In the genomic region with DNA sequence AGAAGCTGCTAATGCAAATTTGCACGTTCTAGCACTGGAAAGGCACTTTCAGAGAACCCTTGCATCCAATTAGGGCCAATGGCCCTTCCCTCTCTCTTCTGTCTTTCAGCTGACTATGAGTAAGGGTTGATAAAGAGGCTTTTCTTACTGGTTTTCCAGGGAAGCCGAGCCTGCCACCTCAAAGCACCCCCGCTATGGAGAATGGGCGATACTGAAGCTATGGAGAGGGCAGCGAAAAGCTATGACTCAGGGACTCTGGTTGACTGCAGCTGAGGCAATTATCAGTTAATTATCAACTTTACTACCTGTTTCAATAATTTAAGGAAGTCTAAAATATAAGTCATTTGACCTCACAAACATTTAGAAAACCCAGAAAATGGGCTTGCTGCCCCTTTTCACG, we compare ENCODE assay signal across 29 cellular contexts.
A peak's percentile ranks its signal among the peaks of the same experiment; 100 is the strongest.
DNase-seq lines count a peak whose midpoint lies in the region; ATAC-seq lines count a peak whose summit lies in the region.
"Had no signal": no experiment of that assay in that cellular context is flagged by ENCODE, and none has a peak within 500 bp of the region (broad histone marks: within the 10 kb centered on the region; RNA-seq: fewer than 3 reads in every experiment).

No MANE protein-coding gene starts in this region.

- no peaks in the 10 kb centered on the region for H3K4me1 ChIP-seq in mesendoderm (ENCODE audit: control insufficient read depth, low read depth, low read length)
- H3K4me1 ChIP-seq: BLaER1, breast epithelium, lower lobe of right lung, transverse colon had no signal

- DNase-seq in DMS53 (lab: John Stamatoyannopoulos, UW) (peak; percentile 65), M059J (ENCODE audit: low read depth) (peak; percentile 17), glomerular visceral epithelial cell (ENCODE audit: extremely low spot score) (peak; percentile 94), mesendoderm (peak; percentile 47), medulla oblongata (ENCODE audit: extremely low spot score) (no peak), cerebellar cortex (ENCODE audit: low spot score) (no peak), Right ventricle myocardium superior (no peak)
- no peak for DNase-seq in activated T-cell treated with anti-CD3 and anti-CD28 coated beads, Interleukin-2, amount 50 U/mL, for 1 hour
- DNase-seq: activated CD4-positive, alpha-beta T cell treated with anti-CD3 and anti-CD28 coated beads for 48 hours; activated effector memory CD4-positive, alpha-beta T cell treated with Interleukin-2 at 50 U/mL for 16 hours; anterior cingulate cortex; DMS79 treated with DMSO at 0.1 percent for 48 hours; effector CD8-positive, alpha-beta T cell; GF-D8; KG1; lower lobe of right lung; NCI-H1417; NCI-H2029; NCI-H2227 treated with DMSO at 0.1 percent for 48 hours; NCI-H69; stimulated activated CD4-positive, alpha-beta T cell treated with anti-CD3 and anti-CD28 coated beads, Interleukin-15, amount 100 ng/mL, for 24 hours; stimulated activated CD4-positive, alpha-beta T cell treated with anti-CD3 and anti-CD28 coated beads, Interleukin-4, amount 100 ng/mL, for 4 hours; SW 1271; T-helper 9 cell; transverse colon; WERI-Rb-1 had no signal

- H3K4me3 ChIP-seq in mesendoderm (ENCODE audit: low read length), result no peak overlapping the region
- H3K4me3 ChIP-seq: BLaER1, breast epithelium, lower lobe of right lung, transverse colon had no signal

- no peak overlapping the region for H3K18ac ChIP-seq in mesendoderm (ENCODE audit: low read length)

- H3K56ac ChIP-seq in mesendoderm (ENCODE audit: low read length), result no peak overlapping the region

- H4K5ac ChIP-seq in mesendoderm (ENCODE audit: low read length), result no peak overlapping the region

- H2AK5ac ChIP-seq in mesendoderm (ENCODE audit: low read length), result no peak overlapping the region

- no peaks in the 10 kb centered on the region for H3K79me2 ChIP-seq in mesendoderm (ENCODE audit: control insufficient read depth, insufficient read depth, low read length)

- no peak overlapping the region for H3K23ac ChIP-seq in mesendoderm (ENCODE audit: low read length)

- no peak overlapping the region for H2BK5ac ChIP-seq in mesendoderm (ENCODE audit: low read length)

- H3K79me1 ChIP-seq in mesendoderm (ENCODE audit: low read length), result no peaks in the 10 kb centered on the region

- no peak overlapping the region for H3K4me2 ChIP-seq in mesendoderm (ENCODE audit: low read length)
- H3K4me2 ChIP-seq: BLaER1 had no signal

- H2BK15ac ChIP-seq in mesendoderm (replicated peaks; ENCODE audit: low read depth), result no peak overlapping the region

- no peak overlapping the region for H3K4ac ChIP-seq in mesendoderm (ENCODE audit: low read depth, low read length)

- WGBS in mesendoderm (ENCODE audit: extremely low coverage, insufficient coverage, low lambda C conversion rate), result no CpG with 5 or more reads among the region's 6 CpGs

- no peak for ATAC-seq in Right ventricle myocardium superior (ENCODE audit: poor library complexity)
- ATAC-seq: lower lobe of right lung had no signal

- H3K27ac ChIP-seq in mesendoderm (ENCODE audit: low read depth, low read length), result no peak overlapping the region
- H3K27ac ChIP-seq: BLaER1, breast epithelium, epithelial cell of prostate, lower lobe of right lung, transverse colon, WERI-Rb-1 had no signal

- H3K36me3 ChIP-seq in mesendoderm (ENCODE audit: control insufficient read depth, insufficient read depth, low read length), result no peaks in the 10 kb centered on the region
- H3K36me3 ChIP-seq: BLaER1, breast epithelium, lower lobe of right lung, transverse colon, WERI-Rb-1 had no signal

- intact Hi-C loops in Right ventricle myocardium superior (cut with DNase I), result no loop called here

- H4K8ac ChIP-seq in mesendoderm (ENCODE audit: low read depth, low read length), result no peak overlapping the region

- no peak overlapping the region for H2BK120ac ChIP-seq in mesendoderm (ENCODE audit: low read depth, low read length)

- H3K9ac ChIP-seq in mesendoderm (ENCODE audit: low read length), result no peak overlapping the region
- H3K9ac ChIP-seq: BLaER1 had no signal

- H3K27me3 ChIP-seq in mesendoderm (ENCODE audit: insufficient read depth, low read length, poor library complexity), result no peaks in the 10 kb centered on the region
- H3K27me3 ChIP-seq: BLaER1, breast epithelium, transverse colon had no signal

Comparison
In these comparisons a context has a peak if more than half of its experiments do, and no peak if none do; other contexts are left out.
1. DNase-seq: peak in DMS53 (single experiment), M059J (single experiment), glomerular visceral epithelial cell (single experiment) and mesendoderm (single experiment); none in medulla oblongata (single experiment), cerebellar cortex (single experiment), activated T-cell treated with anti-CD3 and anti-CD28 coated beads, Interleukin-2, amount 50 U/mL, for 1 hour (single experiment) and Right ventricle myocardium superior (single experiment).